ENCODE assay signal across 35 cellular contexts in genomic region chr6:41011673-41012072, GRCh38. TPM values are rescaled to one million over a fixed set of nuclear protein-coding genes. Genes with fewer than 3 reads are reported as not detected.
"Had no signal": no experiment of that assay in that cellular context is flagged by ENCODE, and none has a peak within 500 bp of the region (broad histone marks: within the 10 kb centered on the region; RNA-seq: fewer than 3 reads in every experiment).

No MANE protein-coding gene starts in this region.

- DNase-seq: activated B cell treated with CpG ODN at 0.5 μM for 24 hours; activated CD4-positive, alpha-beta T cell treated with anti-CD3 and anti-CD28 coated beads for 48 hours; activated CD4-positive, alpha-beta T cell treated with anti-CD3 and anti-CD28 coated beads, Interleukin-2, amount 50 U/mL, for 1 hour; activated CD4-positive, alpha-beta T cell treated with anti-CD3 and anti-CD28 coated beads, Interleukin-2, amount 50 U/mL, for 48 hours; activated CD8-positive, alpha-beta memory T cell treated with anti-CD3 and anti-CD28 coated beads for 24 hours; activated CD8-positive, alpha-beta T cell treated with anti-CD3 and anti-CD28 coated beads for 36 hours; activated effector memory CD4-positive, alpha-beta T cell treated with Interleukin-2 at 50 U/mL for 16 hours; activated gamma-delta T cell treated with Interleukin-2 at 50 U/mL for 16 hours; activated naive CD4-positive, alpha-beta T cell treated with anti-CD3 and anti-CD28 coated beads, Interleukin-2, amount 50 U/mL, for 16 hours; activated naive CD4-positive, alpha-beta T cell treated with Interleukin-2 at 50 U/mL for 16 hours; activated T-cell treated with anti-CD3 and anti-CD28 coated beads, Interleukin-2, amount 50 U/mL, for 4 hours; amniotic stem cell; anterior cingulate cortex; brain microvascular endothelial cell; caudate nucleus; cortex of kidney; dermis blood vessel endothelial cell; effector CD4-positive, alpha-beta T cell; effector memory CD8-positive, alpha-beta T cell; erythroblast; foreskin keratinocyte; gastrocnemius medialis; glutamatergic neuron; heart left ventricle; T-helper 17 cell; T1000; WERI-Rb-1 had no signal

- H3K4me1 Mint-ChIP-seq: activated B cell treated with CpG ODN at 0.5 μM for 24 hours; activated T-helper 17 cell treated with anti-CD3 and anti-CD28 coated beads, Interleukin-2, amount 50 U/mL, for 72 hours; T-helper 17 cell had no signal

- H3K27me3 ChIP-seq: brain microvascular endothelial cell, esophagus muscularis mucosa, foreskin keratinocyte, gastrocnemius medialis, heart left ventricle had no signal

- H3K4me1 ChIP-seq: esophagus muscularis mucosa, foreskin keratinocyte, gastrocnemius medialis, heart left ventricle had no signal

- H3K27me3 Mint-ChIP-seq: activated CD8-positive, alpha-beta T cell treated with anti-CD3 and anti-CD28 coated beads for 36 hours; activated naive CD8-positive, alpha-beta T cell had no signal

- H3K4me3 ChIP-seq: esophagus muscularis mucosa, gastrocnemius medialis, heart left ventricle had no signal

- H3K4me3 Mint-ChIP-seq: activated B cell treated with CpG ODN at 0.5 μM for 24 hours; activated CD8-positive, alpha-beta T cell treated with anti-CD3 and anti-CD28 coated beads for 36 hours; activated naive CD8-positive, alpha-beta T cell; activated T-cell treated with anti-CD3 and anti-CD28 coated beads, Interleukin-2, amount 50 U/mL, for 4 hours; activated T-helper 17 cell treated with anti-CD3 and anti-CD28 coated beads, Interleukin-2, amount 50 U/mL, for 72 hours; effector memory CD8-positive, alpha-beta T cell; T-helper 2 cell treated with Interferon-gamma antibody and Interleukin-4, amounts not matched to agents 5 μg/mL and 100 μg/mL, for 36 hours had no signal

- H3K9me3 Mint-ChIP-seq: activated B cell treated with CpG ODN at 0.5 μM for 24 hours; activated CD8-positive, alpha-beta T cell treated with anti-CD3 and anti-CD28 coated beads for 36 hours; activated T-cell treated with anti-CD3 and anti-CD28 coated beads, Interleukin-2, amount 50 U/mL, for 4 hours; activated T-helper 17 cell treated with anti-CD3 and anti-CD28 coated beads, Interleukin-2, amount 50 U/mL, for 72 hours; effector memory CD8-positive, alpha-beta T cell; T-helper 2 cell treated with Interferon-gamma antibody and Interleukin-4, amounts not matched to agents 5 μg/mL and 100 μg/mL, for 36 hours had no signal

- H3K27ac Mint-ChIP-seq: activated B cell treated with CpG ODN at 0.5 μM for 24 hours; activated CD8-positive, alpha-beta T cell treated with anti-CD3 and anti-CD28 coated beads for 36 hours; activated naive CD8-positive, alpha-beta T cell; activated T-helper 17 cell treated with anti-CD3 and anti-CD28 coated beads, Interleukin-2, amount 50 U/mL, for 72 hours; effector memory CD8-positive, alpha-beta T cell; T-helper 17 cell; T-helper 2 cell treated with Interferon-gamma antibody and Interleukin-4, amounts not matched to agents 5 μg/mL and 100 μg/mL, for 36 hours had no signal

- H3K27ac ChIP-seq: brain microvascular endothelial cell, esophagus muscularis mucosa, foreskin keratinocyte, gastrocnemius medialis, heart left ventricle, WERI-Rb-1 had no signal

- FAIRE-seq: astrocyte, colon had no signal

- H3K9me3 ChIP-seq: esophagus muscularis mucosa, gastrocnemius medialis, heart left ventricle had no signal

- H3K36me3 ChIP-seq: brain microvascular endothelial cell, esophagus muscularis mucosa, gastrocnemius medialis, heart left ventricle, WERI-Rb-1 had no signal

- ATAC-seq: activated CD4-positive, CD25-positive, alpha-beta regulatory T cell treated with anti-CD3 and anti-CD28 coated beads, Interleukin-2, amount 50 U/mL, for 24 hours; activated CD8-positive, alpha-beta T cell treated with anti-CD3 and anti-CD28 coated beads for 36 hours; activated T-cell treated with anti-CD3 and anti-CD28 coated beads, Interleukin-2, amount 50 U/mL, for 4 hours; activated T-helper 17 cell treated with anti-CD3 and anti-CD28 coated beads, Interleukin-2, amount 50 U/mL, for 72 hours; effector memory CD8-positive, alpha-beta T cell; foreskin keratinocyte; gastrocnemius medialis; heart left ventricle; T-helper 17 cell had no signal

RNA-seq across cellular contexts. Expression of gene TSPO2, which starts 30.6 kb away (rescaled TPM):
- total RNA-seq: activated B cell treated with CpG ODN at 0.5 μM for 24 hours; activated CD8-positive, alpha-beta T cell treated with anti-CD3 and anti-CD28 coated beads for 36 hours; activated T-cell treated with anti-CD3 and anti-CD28 coated beads, Interleukin-2, amount 50 U/mL, for 4 hours; activated T-helper 17 cell treated with anti-CD3 and anti-CD28 coated beads, Interleukin-2, amount 50 U/mL, for 72 hours; astrocyte; chondrocyte; dermis blood vessel endothelial cell; esophagus muscularis mucosa; foreskin keratinocyte; gastrocnemius medialis; heart left ventricle; T-helper 17 cell had no signal
- polyA plus RNA-seq: foreskin keratinocyte, heart left ventricle had no signal

RNA-seq across cellular contexts. Expression of gene APOBEC2, which starts 41.3 kb away (rescaled TPM):
- total RNA-seq: activated B cell treated with CpG ODN at 0.5 μM for 24 hours; activated CD8-positive, alpha-beta T cell treated with anti-CD3 and anti-CD28 coated beads for 36 hours; activated T-cell treated with anti-CD3 and anti-CD28 coated beads, Interleukin-2, amount 50 U/mL, for 4 hours; activated T-helper 17 cell treated with anti-CD3 and anti-CD28 coated beads, Interleukin-2, amount 50 U/mL, for 72 hours; astrocyte; chondrocyte; dermis blood vessel endothelial cell; foreskin keratinocyte; T-helper 17 cell had no signal
